ENCODE assay signal across 15 cellular contexts in the genomic region with DNA sequence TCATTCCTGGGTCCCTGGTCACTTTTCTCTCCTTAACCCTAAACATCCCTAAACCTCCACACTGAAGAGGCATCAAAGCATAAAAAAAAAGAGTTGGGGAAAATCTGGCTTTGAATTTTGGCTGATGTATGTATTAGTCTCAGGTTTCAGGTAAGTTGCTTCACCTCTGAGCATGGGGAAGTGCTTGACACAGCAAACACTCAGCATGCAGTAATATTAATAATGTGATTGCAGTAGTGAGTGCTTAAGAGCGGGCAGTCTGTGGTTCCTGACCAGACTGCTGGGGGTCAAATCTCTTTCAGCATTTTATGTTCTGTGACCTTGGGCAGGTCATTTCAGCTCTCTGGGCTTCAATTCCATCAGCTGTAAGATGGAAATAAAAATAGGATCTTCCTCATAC.
DNase-seq lines count a peak whose midpoint lies in the region; ATAC-seq and TF ChIP-seq lines count a peak whose summit lies in the region.
"Had no signal": no experiment of that assay in that cellular context is flagged by ENCODE, and none has a peak within 500 bp of the region (broad histone marks: within the 10 kb centered on the region; RNA-seq: fewer than 3 reads in every experiment).

No MANE protein-coding gene starts in this region.

- DNase-seq in DMS153 treated with DMSO at 0.1 percent for 48 hours (lab: John Stamatoyannopoulos, UW; ENCODE audit: unreplicated experiment) (peak; percentile 20), DMS79 treated with DMSO at 0.1 percent for 48 hours (lab: John Stamatoyannopoulos, UW) (peak; percentile 59), NCI-H2196 treated with DMSO at 0.1 percent for 48 hours (lab: John Stamatoyannopoulos, UW; ENCODE audit: unreplicated experiment) (peak; percentile 48), lung (ENCODE audit: low spot score) (peak; percentile 41), NCI-H446 (lab: John Stamatoyannopoulos, UW) (no peak)
- DNase-seq in CD8-positive, alpha-beta memory T cell, result no peak
- DNase-seq in stimulated activated CD4-positive, alpha-beta T cell treated with anti-CD3 and anti-CD28 coated beads, Interleukin-2, amount 100 ng/mL, for 48 hours, result no peak
- DNase-seq: BE2C; CD4-positive, alpha-beta memory T cell; MV-4-11; NCI-H1694 treated with DMSO at 0.1 percent for 48 hours; SW 1271 had no signal

- H3K4me1 ChIP-seq in lung (ENCODE audit: control insufficient read depth in 2 of 2, insufficient read depth in 2 of 2, low read length in 2 of 2), result no peaks in the 10 kb centered on the region
- no peaks in the 10 kb centered on the region for H3K4me1 ChIP-seq in CD8-positive, alpha-beta memory T cell (ENCODE audit: insufficient read depth, low read length)

- peaks cover 0 to 1% of the 10 kb centered on the region in 2 donors for H3K27me3 Mint-ChIP-seq in CD8-positive, alpha-beta memory T cell
- H3K27me3 Mint-ChIP-seq: IgD-negative memory B cell had no signal

- POLR2A ChIA-PET in CD8-positive, alpha-beta memory T cell (lab: Charles Lee), result no interaction called here

- peak; percentile 64 for ATAC-seq in lung (ENCODE audit: insufficient read depth, low FRiP score)

- no peak overlapping the region for H3K4me3 Mint-ChIP-seq in CD8-positive, alpha-beta memory T cell
- H3K4me3 Mint-ChIP-seq: CD4-positive, alpha-beta memory T cell; IgD-negative memory B cell; T-helper 2 cell treated with Interferon-gamma antibody and Interleukin-4, amounts not matched to agents 5 μg/mL and 100 μg/mL, for 36 hours had no signal

- peaks cover 0 to 6% (median 0%) of the 10 kb centered on the region in 5 donors for H3K9me3 Mint-ChIP-seq in CD8-positive, alpha-beta memory T cell
- H3K9me3 Mint-ChIP-seq: T-helper 2 cell treated with Interferon-gamma antibody and Interleukin-4, amounts not matched to agents 5 μg/mL and 100 μg/mL, for 36 hours had no signal

- no peak for TF ChIP-seq CTCF in lung (IDR thresholded peaks at IDR 0.05; ENCODE audit: control extremely low read depth, extremely low read depth)

- no peaks in the 10 kb centered on the region for H3K36me3 Mint-ChIP-seq in CD8-positive, alpha-beta memory T cell
- H3K36me3 Mint-ChIP-seq: CD4-positive, alpha-beta memory T cell; IgD-negative memory B cell had no signal

- no peaks in the 10 kb centered on the region for H3K36me3 ChIP-seq in lung (ENCODE audit: control insufficient read depth in 2 of 2, insufficient read depth in 2 of 2, low read length in 2 of 2)
- no peaks in the 10 kb centered on the region for H3K36me3 ChIP-seq in CD8-positive, alpha-beta memory T cell (ENCODE audit: insufficient read depth, low read length)
- H3K36me3 ChIP-seq: BE2C, HAP-1 had no signal

- no peak overlapping the region for H3K27ac Mint-ChIP-seq in CD8-positive, alpha-beta memory T cell
- H3K27ac Mint-ChIP-seq: CD4-positive, alpha-beta memory T cell; IgD-negative memory B cell; T-helper 2 cell treated with Interferon-gamma antibody and Interleukin-4, amounts not matched to agents 5 μg/mL and 100 μg/mL, for 36 hours had no signal

- no peaks in the 10 kb centered on the region for H3K4me1 Mint-ChIP-seq in CD8-positive, alpha-beta memory T cell
- H3K4me1 Mint-ChIP-seq: CD4-positive, alpha-beta memory T cell; IgD-negative memory B cell had no signal

- no peaks in the 10 kb centered on the region for H3K27me3 ChIP-seq in lung (ENCODE audit: control insufficient read depth, insufficient read depth)
- no peaks in the 10 kb centered on the region for H3K27me3 ChIP-seq in CD8-positive, alpha-beta memory T cell (ENCODE audit: insufficient read depth, low read length, poor library complexity, severe bottlenecking)
- H3K27me3 ChIP-seq: BE2C had no signal

- 58 to 87% methylated on average over 1 of the region's 1 CpG for WGBS in lung, 2 donors

- H3K4me3 ChIP-seq in lung, result no peak overlapping the region
- H3K4me3 ChIP-seq in CD8-positive, alpha-beta memory T cell (ENCODE audit: low read length), result no peak overlapping the region
- H3K4me3 ChIP-seq: HAP-1 had no signal

- no peaks in the 10 kb centered on the region for H3K9me3 ChIP-seq in lung (ENCODE audit: control insufficient read depth in 2 of 2, insufficient read depth in 1 of 2, low read length in 1 of 2)
- no peaks in the 10 kb centered on the region for H3K9me3 ChIP-seq in CD8-positive, alpha-beta memory T cell (ENCODE audit: low read length)
- H3K9me3 ChIP-seq: BE2C, HAP-1 had no signal

- CTCF ChIA-PET in CD8-positive, alpha-beta memory T cell (lab: Charles Lee), result no interaction called here

- H3K27ac ChIP-seq in lung (ENCODE audit: low read depth in 1 of 2, low read length in 1 of 2), result no peak overlapping the region
- no peak overlapping the region for H3K27ac ChIP-seq in CD8-positive, alpha-beta memory T cell (ENCODE audit: low read depth, low read length)

Comparison
In these comparisons a context has a peak if more than half of its experiments do, and no peak if none do; other contexts are left out.
1. DNase-seq: peak in DMS153 treated with DMSO at 0.1 percent for 48 hours (single experiment), DMS79 treated with DMSO at 0.1 percent for 48 hours (single experiment), NCI-H2196 treated with DMSO at 0.1 percent for 48 hours (single experiment) and lung (single experiment); none in NCI-H446 (0 of 2), CD8-positive, alpha-beta memory T cell (0 of 5) and stimulated activated CD4-positive, alpha-beta T cell treated with anti-CD3 and anti-CD28 coated beads, Interleukin-2, amount 100 ng/mL, for 48 hours (0 of 2).